ENCODE assay signal across 2 cellular contexts in the genomic region with DNA sequence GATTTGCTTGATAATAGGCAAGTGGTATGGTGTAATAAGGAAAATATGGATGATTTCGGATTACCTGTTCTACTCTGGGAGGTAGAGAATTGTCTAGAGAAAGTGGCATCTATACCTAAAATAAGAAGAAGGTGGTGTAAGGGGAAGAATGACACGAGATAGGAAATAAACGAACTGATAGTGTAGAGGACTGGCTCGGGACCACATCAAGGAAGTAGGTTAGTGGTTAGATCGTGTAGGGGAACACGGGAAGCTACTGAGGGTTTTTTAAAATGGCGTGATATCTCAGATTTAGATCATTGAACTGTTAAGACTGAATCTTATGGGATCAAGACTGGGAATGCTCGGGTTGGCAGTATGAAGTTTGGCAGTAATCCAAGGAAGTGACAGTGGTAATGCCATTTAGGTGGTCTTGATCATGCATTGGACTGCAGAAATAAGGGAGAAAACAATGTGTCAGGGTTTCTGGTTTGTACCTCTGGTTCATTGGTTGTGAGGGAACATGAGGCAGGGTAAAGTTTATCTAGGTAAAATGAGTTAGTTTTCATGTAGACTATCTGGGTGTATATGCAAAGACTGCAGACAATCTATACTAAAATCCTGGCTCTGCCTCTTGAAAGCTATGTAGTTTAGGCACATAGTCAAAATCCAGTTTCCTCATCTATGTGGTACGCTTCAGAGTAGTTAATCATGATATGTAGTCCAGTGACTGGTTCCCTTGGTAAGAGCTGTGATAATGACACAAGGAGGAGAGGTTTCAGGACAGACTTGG.
TF ChIP-seq lines count a peak whose summit lies in the region.

No MANE protein-coding gene starts in this region.

TF ChIP-seq in GM23338, 12 proteins besides CTCF, POLR2A, EP300 and RAD21 (continues in another document):
- TF ChIP-seq EZH2phosphoT487 (IDR thresholded peaks at IDR 0.05; ENCODE audit: unreplicated experiment) (no peak), ETS1 (IDR thresholded peaks at IDR 0.05) (no peak), CREB1 (CRISPR knock-in tag; IDR thresholded peaks at IDR 0.05; ENCODE audit: low read depth) (no peak), NANOG (IDR thresholded peaks at IDR 0.05; ENCODE audit: borderline replicate concordance) (no peak), EZH2 (IDR thresholded peaks at IDR 0.05; ENCODE audit: low read depth, unreplicated experiment) (no peak), STAT1 (IDR thresholded peaks at IDR 0.05; ENCODE audit: unreplicated experiment) (no peak), ZNF114 (CRISPR knock-in tag; IDR thresholded peaks at IDR 0.05) (no peak), ZNF331 (CRISPR knock-in tag; IDR thresholded peaks at IDR 0.05; ENCODE audit: low read depth) (no peak), JUNB (IDR thresholded peaks at IDR 0.05; ENCODE audit: unreplicated experiment) (no peak), POLR2AphosphoS5 (IDR thresholded peaks at IDR 0.05; ENCODE audit: low read depth) (no peak)
- TF ChIP-seq, protein P1, sequence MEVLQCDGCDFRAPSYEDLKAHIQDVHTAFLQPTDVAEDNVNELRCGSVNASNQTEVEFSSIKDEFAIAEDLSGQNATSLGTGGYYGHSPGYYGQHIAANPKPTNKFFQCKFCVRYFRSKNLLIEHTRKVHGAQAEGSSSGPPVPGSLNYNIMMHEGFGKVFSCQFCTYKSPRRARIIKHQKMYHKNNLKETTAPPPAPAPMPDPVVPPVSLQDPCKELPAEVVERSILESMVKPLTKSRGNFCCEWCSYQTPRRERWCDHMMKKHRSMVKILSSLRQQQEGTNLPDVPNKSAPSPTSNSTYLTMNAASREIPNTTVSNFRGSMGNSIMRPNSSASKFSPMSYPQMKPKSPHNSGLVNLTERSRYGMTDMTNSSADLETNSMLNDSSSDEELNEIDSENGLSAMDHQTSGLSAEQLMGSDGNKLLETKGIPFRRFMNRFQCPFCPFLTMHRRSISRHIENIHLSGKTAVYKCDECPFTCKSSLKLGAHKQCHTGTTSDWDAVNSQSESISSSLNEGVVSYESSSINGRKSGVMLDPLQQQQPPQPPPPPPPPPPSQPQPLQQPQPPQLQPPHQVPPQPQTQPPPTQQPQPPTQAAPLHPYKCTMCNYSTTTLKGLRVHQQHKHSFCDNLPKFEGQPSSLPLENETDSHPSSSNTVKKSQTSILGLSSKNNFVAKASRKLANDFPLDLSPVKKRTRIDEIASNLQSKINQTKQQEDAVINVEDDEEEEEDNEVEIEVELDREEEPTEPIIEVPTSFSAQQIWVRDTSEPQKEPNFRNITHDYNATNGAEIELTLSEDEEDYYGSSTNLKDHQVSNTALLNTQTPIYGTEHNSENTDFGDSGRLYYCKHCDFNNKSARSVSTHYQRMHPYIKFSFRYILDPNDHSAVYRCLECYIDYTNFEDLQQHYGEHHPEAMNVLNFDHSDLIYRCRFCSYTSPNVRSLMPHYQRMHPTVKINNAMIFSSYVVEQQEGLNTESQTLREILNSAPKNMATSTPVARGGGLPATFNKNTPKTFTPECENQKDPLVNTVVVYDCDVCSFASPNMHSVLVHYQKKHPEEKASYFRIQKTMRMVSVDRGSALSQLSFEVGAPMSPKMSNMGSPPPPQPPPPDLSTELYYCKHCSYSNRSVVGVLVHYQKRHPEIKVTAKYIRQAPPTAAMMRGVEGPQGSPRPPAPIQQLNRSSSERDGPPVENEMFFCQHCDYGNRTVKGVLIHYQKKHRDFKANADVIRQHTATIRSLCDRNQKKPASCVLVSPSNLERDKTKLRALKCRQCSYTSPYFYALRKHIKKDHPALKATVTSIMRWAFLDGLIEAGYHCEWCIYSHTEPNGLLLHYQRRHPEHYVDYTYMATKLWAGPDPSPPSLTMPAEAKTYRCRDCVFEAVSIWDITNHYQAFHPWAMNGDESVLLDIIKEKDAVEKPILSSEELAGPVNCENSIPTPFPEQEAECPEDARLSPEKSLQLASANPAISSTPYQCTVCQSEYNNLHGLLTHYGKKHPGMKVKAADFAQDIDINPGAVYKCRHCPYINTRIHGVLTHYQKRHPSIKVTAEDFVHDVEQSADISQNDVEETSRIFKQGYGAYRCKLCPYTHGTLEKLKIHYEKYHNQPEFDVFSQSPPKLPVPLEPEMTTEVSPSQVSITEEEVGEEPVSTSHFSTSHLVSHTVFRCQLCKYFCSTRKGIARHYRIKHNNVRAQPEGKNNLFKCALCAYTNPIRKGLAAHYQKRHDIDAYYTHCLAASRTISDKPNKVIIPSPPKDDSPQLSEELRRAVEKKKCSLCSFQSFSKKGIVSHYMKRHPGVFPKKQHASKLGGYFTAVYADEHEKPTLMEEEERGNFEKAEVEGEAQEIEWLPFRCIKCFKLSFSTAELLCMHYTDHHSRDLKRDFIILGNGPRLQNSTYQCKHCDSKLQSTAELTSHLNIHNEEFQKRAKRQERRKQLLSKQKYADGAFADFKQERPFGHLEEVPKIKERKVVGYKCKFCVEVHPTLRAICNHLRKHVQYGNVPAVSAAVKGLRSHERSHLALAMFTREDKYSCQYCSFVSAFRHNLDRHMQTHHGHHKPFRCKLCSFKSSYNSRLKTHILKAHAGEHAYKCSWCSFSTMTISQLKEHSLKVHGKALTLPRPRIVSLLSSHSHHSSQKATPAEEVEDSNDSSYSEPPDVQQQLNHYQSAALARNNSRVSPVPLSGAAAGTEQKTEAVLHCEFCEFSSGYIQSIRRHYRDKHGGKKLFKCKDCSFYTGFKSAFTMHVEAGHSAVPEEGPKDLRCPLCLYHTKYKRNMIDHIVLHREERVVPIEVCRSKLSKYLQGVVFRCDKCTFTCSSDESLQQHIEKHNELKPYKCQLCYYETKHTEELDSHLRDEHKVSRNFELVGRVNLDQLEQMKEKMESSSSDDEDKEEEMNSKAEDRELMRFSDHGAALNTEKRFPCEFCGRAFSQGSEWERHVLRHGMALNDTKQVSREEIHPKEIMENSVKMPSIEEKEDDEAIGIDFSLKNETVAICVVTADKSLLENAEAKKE (CRISPR knock-in tag; IDR thresholded peaks at IDR 0.05), result no peak

TF ChIP-seq in H1, 55 proteins besides CTCF, POLR2A, EP300 and RAD21:
- TF ChIP-seq BACH1 (IDR thresholded peaks at IDR 0.05; ENCODE audit: low read length) (no peak), POLR2AphosphoS5 (IDR thresholded peaks at IDR 0.05; ENCODE audit: low read depth, low read length) (peak; percentile 55; the same call in 1 of the 2 replicates)
TF ChIP-seq in H1: peak in this region for 1.
